23 cellular contexts compared by ENCODE assay signal in genomic region chr9:21904776-21905175, GRCh38.
DNase-seq lines count a peak whose midpoint lies in the region; ATAC-seq and TF ChIP-seq lines count a peak whose summit lies in the region.
"Had no signal": no experiment of that assay in that cellular context is flagged by ENCODE, and none has a peak within 500 bp of the region (broad histone marks: within the 10 kb centered on the region; RNA-seq: fewer than 3 reads in every experiment).

No MANE protein-coding gene starts in this region.

- H3K27ac ChIP-seq in AG04450 (ENCODE audit: low read depth, low read length) (no peak overlapping the region), SU-DHL-6 (ENCODE audit: low read depth, low read length) (no peak overlapping the region), tibial nerve (no peak overlapping the region), esophagus squamous epithelium (no peak overlapping the region)
- H3K27ac ChIP-seq: A549, SK-N-MC had no signal

- no peak for TF ChIP-seq POLR2A in tibial nerve (IDR thresholded peaks at IDR 0.05)
- TF ChIP-seq POLR2A in esophagus squamous epithelium (IDR thresholded peaks at IDR 0.05), result no peak

- CTCF ChIA-PET in AG04450 (lab: Charles Lee), result interaction anchor here (0.5 kb wide), 1 partner anchor 578 kb away, joined by 4 read pairs; no protein-coding TSS in a partner anchor

- DNase-seq in AG04450 (ENCODE audit: low read depth, low spot score), result no peak
- DNase-seq in HT-29 (ENCODE audit: low spot score), result peak; percentile 50
- no peak for DNase-seq in fibroblast of the aortic adventitia (ENCODE audit: low read depth)
- no peak for DNase-seq in D341Med (ENCODE audit: low spot score)
- no peak for DNase-seq in tibial nerve (ENCODE audit: low spot score in 2 of 2)
- no peak for DNase-seq in esophagus squamous epithelium (lab: John Stamatoyannopoulos, UW)
- DNase-seq: activated CD4-positive, alpha-beta T cell treated with anti-CD3 and anti-CD28 coated beads for 48 hours; activated CD8-positive, alpha-beta memory T cell treated with anti-CD3 and anti-CD28 coated beads, Interleukin-2, amount 50 U/mL, for 4 hours; activated gamma-delta T cell; CD4-positive, CD25-positive, alpha-beta regulatory T cell; DMS79; Kasumi-1; left colon; midbrain; NCI-H1417 treated with DMSO at 0.1 percent for 48 hours; NCI-H2171; NCI-H774; right cardiac atrium; stimulated activated naive CD8-positive, alpha-beta T cell treated with anti-CD3 and anti-CD28 coated beads, Interleukin-15, Interleukin-2, amounts not matched to agents 100 U/mL and 50 U/mL, for 24 hours had no signal

- ATAC-seq in GM19467 (IDR thresholded peaks at IDR 0.05; ENCODE audit: unreplicated experiment), result no peak
- ATAC-seq: A549; left colon; right cardiac atrium; stimulated activated naive CD8-positive, alpha-beta T cell treated with anti-CD3 and anti-CD28 coated beads, Interleukin-15, Interleukin-2, amounts not matched to agents 100 U/mL and 50 U/mL, for 24 hours had no signal

- POLR2A ChIA-PET in AG04450 (lab: Yijun Ruan, JAX), result no interaction called here

- no peak overlapping the region for H2AFZ ChIP-seq in SU-DHL-6 (ENCODE audit: low read depth, low read length, severe bottlenecking)

- H3K79me2 ChIP-seq in SU-DHL-6 (ENCODE audit: insufficient read depth, low read length), result no peaks in the 10 kb centered on the region

- TF ChIP-seq EP300 in tibial nerve (IDR thresholded peaks at IDR 0.05), result no peak

- H3K4me3 ChIP-seq in AG04450 (ENCODE audit: low read depth, low read length) (no peak overlapping the region), SU-DHL-6 (ENCODE audit: insufficient read depth, low read length, poor library complexity, severe bottlenecking) (no peak overlapping the region), fibroblast of the aortic adventitia (ENCODE audit: low read depth, low read length) (no peak overlapping the region), tibial nerve (no peak overlapping the region), esophagus squamous epithelium (no peak overlapping the region)
- H3K4me3 ChIP-seq: A549, SK-N-MC had no signal

- H3K36me3 ChIP-seq in SU-DHL-6 (ENCODE audit: low read length) (peaks cover 8% of the 10 kb centered on the region; the same call in 1 of the 2 replicates), tibial nerve (peaks cover 0 to 43% (median 0%) of the 10 kb centered on the region in 3 donors), esophagus squamous epithelium (no peaks in the 10 kb centered on the region)

- H3K9ac ChIP-seq in SU-DHL-6 (ENCODE audit: low read length), result no peak overlapping the region

- H3K9me3 ChIP-seq in AG04450 (ENCODE audit: control insufficient read depth, insufficient read depth, low read length) (peaks cover 4% of the 10 kb centered on the region; the same call in 1 of the 2 replicates), SU-DHL-6 (ENCODE audit: insufficient read depth, low read length) (no peaks in the 10 kb centered on the region), tibial nerve (peaks cover 0 to 98% (median 30%) of the 10 kb centered on the region in 4 donors), esophagus squamous epithelium (peaks cover 0 to 57% (median 7%) of the 10 kb centered on the region in 3 donors)
- H3K9me3 ChIP-seq: A549 had no signal

- H3K4me1 ChIP-seq in tibial nerve (no peaks in the 10 kb centered on the region), esophagus squamous epithelium (no peaks in the 10 kb centered on the region)

- 72 to 86% methylated on average over 3 of the region's 3 CpGs for WGBS in tibial nerve, 2 donors
- WGBS in esophagus squamous epithelium, 2 donors, result 82 to 92% methylated on average over 3 of the region's 3 CpGs

- no peaks in the 10 kb centered on the region for H4K20me1 ChIP-seq in SU-DHL-6 (ENCODE audit: low read depth, low read length)

- H3K4me2 ChIP-seq in SU-DHL-6 (ENCODE audit: low read depth, low read length, poor library complexity, severe bottlenecking), result no peak overlapping the region
- H3K4me2 ChIP-seq: A549 had no signal

- H3K27me3 ChIP-seq in AG04450 (ENCODE audit: control insufficient read depth, insufficient read depth, low read length) (no peaks in the 10 kb centered on the region), SU-DHL-6 (ENCODE audit: low read length) (no peaks in the 10 kb centered on the region), tibial nerve (no peaks in the 10 kb centered on the region), esophagus squamous epithelium (no peaks in the 10 kb centered on the region)

- H3F3A ChIP-seq in SU-DHL-6 (ENCODE audit: insufficient read depth), result 0 out of 2 replicates have a peak, but pooled peaks cover 2% of the 10 kb centered on the region

- intact Hi-C loops in esophagus squamous epithelium (cut with DNase I), result no loop called here

- TF ChIP-seq CTCF in AG04450 (IDR thresholded peaks at IDR 0.05; ENCODE audit: low read depth, low read length), result peak; percentile 13; the same call in 1 of the 2 replicates
- TF ChIP-seq CTCF in SU-DHL-6 (IDR thresholded peaks at IDR 0.05; ENCODE audit: insufficient read depth, low read length, poor library complexity, severe bottlenecking), result peak; percentile 42
- peak; percentile 4 for TF ChIP-seq CTCF in fibroblast of the aortic adventitia (IDR thresholded peaks at IDR 0.05; ENCODE audit: insufficient read depth, low read length)
- TF ChIP-seq CTCF in tibial nerve (IDR thresholded peaks at IDR 0.05), result no peak
- no peak for TF ChIP-seq CTCF in esophagus squamous epithelium (IDR thresholded peaks at IDR 0.05)

- H3K9me2 ChIP-seq in SU-DHL-6 (replicated peaks; ENCODE audit: insufficient read depth, low read length), result no peaks in the 10 kb centered on the region

Comparison
In these comparisons a context has a peak if more than half of its experiments do, and no peak if none do; other contexts are left out.
1. CTCF ChIP-seq: peak in AG04450 (single experiment), SU-DHL-6 (single experiment) and fibroblast of the aortic adventitia (single experiment); none in tibial nerve (0 of 5) and esophagus squamous epithelium (0 of 6).